18 cellular contexts compared by ENCODE assay signal in genomic region chr1:63679076-63679475, GRCh38.
"Had no signal": no experiment of that assay in that cellular context is flagged by ENCODE, and none has a peak within 500 bp of the region (broad histone marks: within the 10 kb centered on the region; RNA-seq: fewer than 3 reads in every experiment).

No MANE protein-coding gene starts in this region.

- H3K27ac ChIP-seq: adrenal gland, esophagus squamous epithelium, hepatocyte, left lung, prostate gland, right lobe of liver, testis, upper lobe of left lung had no signal

- H3K4me2 ChIP-seq: hepatocyte, smooth muscle cell had no signal

- DNase-seq: activated CD4-positive, alpha-beta T cell treated with anti-CD3 and anti-CD28 coated beads for 36 hours; activated CD4-positive, alpha-beta T cell treated with anti-CD3 and anti-CD28 coated beads, Interleukin-2, amount 50 U/mL, for 48 hours; activated gamma-delta T cell treated with Interleukin-2 at 50 U/mL for 16 hours; adrenal gland; effector memory CD8-positive, alpha-beta T cell; esophagus squamous epithelium; left lung; midbrain; right lobe of liver; stimulated activated CD4-positive, alpha-beta T cell treated with anti-CD3 and anti-CD28 coated beads, Interleukin-4, amount 100 ng/mL, for 1 hour; stimulated activated naive CD8-positive, alpha-beta T cell treated with anti-CD3 and anti-CD28 coated beads, Interleukin-15, amount 100 ng/mL, for 72 hours; testis; upper lobe of left lung had no signal

- H3K27me3 ChIP-seq: adrenal gland, esophagus squamous epithelium, hepatocyte, left lung, right lobe of liver, testis, upper lobe of left lung had no signal

- H3K36me3 ChIP-seq: adrenal gland, esophagus squamous epithelium, left lung, prostate gland, right lobe of liver, upper lobe of left lung had no signal

- H3K4me3 ChIP-seq: adrenal gland, esophagus squamous epithelium, hepatocyte, left lung, prostate gland, right lobe of liver, smooth muscle cell, testis, upper lobe of left lung had no signal

- H3K79me2 ChIP-seq: hepatocyte had no signal

- ATAC-seq: activated CD4-positive, alpha-beta T cell treated with anti-CD3 and anti-CD28 coated beads for 36 hours; activated naive CD4-positive, alpha-beta T cell treated with anti-CD3 and anti-CD28 coated beads, Interleukin-2, amount 50 U/mL, for 72 hours; effector memory CD8-positive, alpha-beta T cell; left lung; right lobe of liver; stimulated activated naive CD8-positive, alpha-beta T cell treated with anti-CD3 and anti-CD28 coated beads, Interleukin-15, amount 100 ng/mL, for 72 hours; WTC11 had no signal

- H3K4me1 ChIP-seq: prostate gland had no signal

- H3K9me3 ChIP-seq: adrenal gland, prostate gland, right lobe of liver, testis, upper lobe of left lung had no signal

- H2AFZ ChIP-seq: hepatocyte had no signal
